In genomic region chrX:46642145-46642544, GRCh38 we compare ENCODE assay signal across 8 cellular contexts.
DNase-seq lines count a peak whose midpoint lies in the region; ATAC-seq and TF ChIP-seq lines count a peak whose summit lies in the region.

No MANE protein-coding gene starts in this region.

- no peaks in the 10 kb centered on the region for H3K27me3 Mint-ChIP-seq in neural crest cell (ENCODE audit: low read depth)

- DNase-seq in AG04450 (ENCODE audit: low read depth, low spot score) (no peak), NCI-H2227 treated with DMSO at 0.1 percent for 48 hours (lab: John Stamatoyannopoulos, UW) (peak; percentile 26), dorsolateral prefrontal cortex (no peak), neural crest cell (ENCODE audit: low read depth, low spot score) (no peak)
- DNase-seq in activated effector memory CD4-positive, alpha-beta T cell treated with anti-CD3 and anti-CD28 coated beads, Interleukin-2, amount 50 U/mL, for 16 hours: no peak
- DNase-seq in activated CD4-positive, CD25-positive, alpha-beta regulatory T cell (lab: John Stamatoyannopoulos, UW): no peak

- H3K27ac ChIP-seq in AG04450 (ENCODE audit: low read depth, low read length): no peak overlapping the region
- H3K27ac ChIP-seq in dorsolateral prefrontal cortex: no peak overlapping the region

- CTCF ChIA-PET in AG04450 (lab: Charles Lee): interaction anchor here (0.5 to 1.9 kb wide), 4 partner anchors 64 to 87 kb away, joined by 3 to 10 read pairs (median 6); no protein-coding TSS in a partner anchor

- H3K36me3 Mint-ChIP-seq in neural crest cell (ENCODE audit: low read depth): peaks cover 8% of the 10 kb centered on the region

- peaks cover 4% of the 10 kb centered on the region for H3K4me1 Mint-ChIP-seq in neural crest cell

- H3K4me3 ChIP-seq in AG04450 (ENCODE audit: low read depth, low read length) (no peak overlapping the region), dorsolateral prefrontal cortex (no peak overlapping the region)

- ATAC-seq in HG02763 (IDR thresholded peaks at IDR 0.05; ENCODE audit: unreplicated experiment): no peak

- H3K9me3 Mint-ChIP-seq in neural crest cell: peaks cover 2% of the 10 kb centered on the region

- TF ChIP-seq CTCF in AG04450 (IDR thresholded peaks at IDR 0.05; ENCODE audit: low read depth, low read length): peak; percentile 38; the same call in 1 of the 2 replicates
- peak; percentile 35 for TF ChIP-seq CTCF in GM12873 (IDR thresholded peaks at IDR 0.05; ENCODE audit: insufficient read depth, low read depth, low read length, missing control alignments)
- TF ChIP-seq CTCF in dorsolateral prefrontal cortex (IDR thresholded peaks at IDR 0.05 in 54 of 56, conservative IDR thresholded peaks at IDR 0.05 in 2 of 56; ENCODE audit: low read depth in 1 of 56, partially characterized antibody in 56 of 56): peak in 45 of 56 donors; percentile 13 to 55 (median 34)
- peak; percentile 40 for TF ChIP-seq CTCF in neural crest cell (conservative IDR thresholded peaks at IDR 0.05)

- intact Hi-C loops in dorsolateral prefrontal cortex (cut with DNase I): no loop called here

- no peaks in the 10 kb centered on the region for H3K9me3 ChIP-seq in AG04450 (ENCODE audit: control insufficient read depth, insufficient read depth, low read length)

- H3K27ac Mint-ChIP-seq in neural crest cell (ENCODE audit: unreplicated experiment): no peak overlapping the region

- H3K4me3 Mint-ChIP-seq in neural crest cell: no peak overlapping the region

- POLR2A ChIA-PET in AG04450 (lab: Yijun Ruan, JAX): no interaction called here

- H3K27me3 ChIP-seq in AG04450 (ENCODE audit: control insufficient read depth, insufficient read depth, low read length) (no peaks in the 10 kb centered on the region), dorsolateral prefrontal cortex (peaks cover 0 to 56% (median 7%) of the 10 kb centered on the region in 45 donors)
